ENCODE assay signal across 1 cellular context in the genomic region with DNA sequence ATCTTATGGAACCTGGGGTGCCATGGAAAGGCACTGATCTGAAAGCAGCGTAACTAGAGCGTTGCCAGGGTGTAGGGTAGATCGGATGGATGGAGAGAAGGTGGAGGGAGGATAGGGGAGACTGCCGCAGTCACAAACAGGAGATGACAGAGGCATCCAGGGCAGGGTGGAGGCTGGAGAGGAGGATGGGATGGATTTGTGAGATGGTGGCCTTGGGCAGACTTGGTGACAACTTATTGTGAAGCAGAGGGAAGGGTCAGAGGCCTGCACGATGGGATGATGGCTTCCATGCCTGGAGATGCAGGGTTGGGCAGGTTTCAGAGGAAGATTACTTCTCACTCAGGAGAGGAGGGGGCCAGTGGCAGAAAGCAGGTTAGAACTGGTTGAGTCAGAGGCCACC.
TF ChIP-seq lines count a peak whose summit lies in the region.

No MANE protein-coding gene starts in this region.

TF ChIP-seq in IMR-90, 13 proteins besides CTCF, POLR2A, EP300 and RAD21:
- TF ChIP-seq, protein P1, sequence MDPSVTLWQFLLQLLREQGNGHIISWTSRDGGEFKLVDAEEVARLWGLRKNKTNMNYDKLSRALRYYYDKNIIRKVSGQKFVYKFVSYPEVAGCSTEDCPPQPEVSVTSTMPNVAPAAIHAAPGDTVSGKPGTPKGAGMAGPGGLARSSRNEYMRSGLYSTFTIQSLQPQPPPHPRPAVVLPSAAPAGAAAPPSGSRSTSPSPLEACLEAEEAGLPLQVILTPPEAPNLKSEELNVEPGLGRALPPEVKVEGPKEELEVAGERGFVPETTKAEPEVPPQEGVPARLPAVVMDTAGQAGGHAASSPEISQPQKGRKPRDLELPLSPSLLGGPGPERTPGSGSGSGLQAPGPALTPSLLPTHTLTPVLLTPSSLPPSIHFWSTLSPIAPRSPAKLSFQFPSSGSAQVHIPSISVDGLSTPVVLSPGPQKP (IDR thresholded peaks at IDR 0.05; ENCODE audit: borderline replicate concordance, low read depth, low read length), result no peak
- no peak for TF ChIP-seq RFX5 (IDR thresholded peaks at IDR 0.05; ENCODE audit: low read depth, low read length)
- TF ChIP-seq NFE2L2 (IDR thresholded peaks at IDR 0.05; ENCODE audit: low read depth, low read length), result no peak
- no peak for TF ChIP-seq CEBPB (IDR thresholded peaks at IDR 0.05; ENCODE audit: low read depth, low read length)
- TF ChIP-seq, protein P2, sequence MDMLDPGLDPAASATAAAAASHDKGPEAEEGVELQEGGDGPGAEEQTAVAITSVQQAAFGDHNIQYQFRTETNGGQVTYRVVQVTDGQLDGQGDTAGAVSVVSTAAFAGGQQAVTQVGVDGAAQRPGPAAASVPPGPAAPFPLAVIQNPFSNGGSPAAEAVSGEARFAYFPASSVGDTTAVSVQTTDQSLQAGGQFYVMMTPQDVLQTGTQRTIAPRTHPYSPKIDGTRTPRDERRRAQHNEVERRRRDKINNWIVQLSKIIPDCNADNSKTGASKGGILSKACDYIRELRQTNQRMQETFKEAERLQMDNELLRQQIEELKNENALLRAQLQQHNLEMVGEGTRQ (IDR thresholded peaks at IDR 0.05; ENCODE audit: low read depth, low read length), result no peak
- TF ChIP-seq FOS (IDR thresholded peaks at IDR 0.05; ENCODE audit: low read depth, low read length), result no peak
